Comparison of ENCODE assay signal across 30 cellular contexts in the genomic region with DNA sequence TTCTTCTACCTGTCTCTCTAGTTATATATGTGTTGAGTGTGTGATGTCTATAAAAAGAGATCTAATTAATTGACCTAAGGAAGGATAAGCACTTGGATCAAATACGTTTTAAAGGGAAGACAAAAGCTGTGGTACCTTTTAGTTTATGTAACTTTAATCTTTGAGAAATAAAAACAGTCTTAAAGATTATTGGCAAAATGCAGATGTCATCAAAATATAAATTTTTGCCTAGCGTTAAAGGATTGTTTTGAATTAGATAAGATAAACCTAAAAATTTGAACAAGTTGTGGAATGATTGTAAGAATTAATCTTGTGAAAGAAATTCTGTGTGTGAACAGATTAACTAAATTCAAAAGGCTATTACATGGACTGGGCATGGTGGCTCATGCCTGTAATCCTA. TPM values are rescaled to one million over a fixed set of nuclear protein-coding genes. Genes with fewer than 3 reads are reported as not detected.
"Had no signal": no experiment of that assay in that cellular context is flagged by ENCODE, and none has a peak within 500 bp of the region (broad histone marks: within the 10 kb centered on the region; RNA-seq: fewer than 3 reads in every experiment).

No MANE protein-coding gene starts in this region.

- H3K9me3 ChIP-seq: colonic mucosa, esophagus squamous epithelium, gastrocnemius medialis had no signal

- H3K27ac ChIP-seq: colonic mucosa, epithelial cell of prostate, esophagus squamous epithelium, gastrocnemius medialis, heart right ventricle, left lung, lower lobe of right lung had no signal

- FAIRE-seq: endometrium, islet of Langerhans, keratinocyte had no signal

- DNase-seq: colonic mucosa; cortex of kidney; effector CD8-positive, alpha-beta T cell; effector memory CD8-positive, alpha-beta T cell; endodermal cell; erythroblast; esophagus squamous epithelium; foreskin fibroblast; foreskin melanocyte; gastrocnemius medialis; glutamatergic neuron; head of caudate nucleus; heart right ventricle; hippocampal formation; left cardiac atrium; left lung; left ventricle myocardium superior; lower lobe of right lung; mesenchymal stem cell; mucosa of descending colon had no signal

- H3K36me3 ChIP-seq: colonic mucosa, esophagus squamous epithelium, gastrocnemius medialis, heart right ventricle, left lung, lower lobe of right lung had no signal

- H3K4me1 ChIP-seq: colonic mucosa, esophagus squamous epithelium, gastrocnemius medialis, heart right ventricle, left lung, lower lobe of right lung had no signal

- ATAC-seq: effector memory CD8-positive, alpha-beta T cell; esophagus mucosa; gastrocnemius medialis; heart right ventricle; left cardiac atrium; left lung; left ventricle myocardium superior; lower lobe of right lung; mucosa of descending colon had no signal

- H3K27me3 ChIP-seq: colonic mucosa, esophagus squamous epithelium, gastrocnemius medialis, heart right ventricle, left lung had no signal

- H3K4me3 ChIP-seq: colonic mucosa, esophagus squamous epithelium, gastrocnemius medialis, heart right ventricle, left lung, lower lobe of right lung, mucosa of descending colon had no signal

RNA-seq across cellular contexts. Expression of a gene that starts 42.9 kb away (rescaled TPM):
- total RNA-seq: dermis microvascular lymphatic vessel endothelial cell, gastrocnemius medialis, glomerular endothelial cell, heart right ventricle, left cardiac atrium, left lung, left ventricle myocardium superior, lower lobe of right lung, lung microvascular endothelial cell, mesenteric fat pad, myocyte had no signal
- polyA plus RNA-seq: heart right ventricle had no signal
